ENCODE assay signal across 8 cellular contexts in the genomic region with DNA sequence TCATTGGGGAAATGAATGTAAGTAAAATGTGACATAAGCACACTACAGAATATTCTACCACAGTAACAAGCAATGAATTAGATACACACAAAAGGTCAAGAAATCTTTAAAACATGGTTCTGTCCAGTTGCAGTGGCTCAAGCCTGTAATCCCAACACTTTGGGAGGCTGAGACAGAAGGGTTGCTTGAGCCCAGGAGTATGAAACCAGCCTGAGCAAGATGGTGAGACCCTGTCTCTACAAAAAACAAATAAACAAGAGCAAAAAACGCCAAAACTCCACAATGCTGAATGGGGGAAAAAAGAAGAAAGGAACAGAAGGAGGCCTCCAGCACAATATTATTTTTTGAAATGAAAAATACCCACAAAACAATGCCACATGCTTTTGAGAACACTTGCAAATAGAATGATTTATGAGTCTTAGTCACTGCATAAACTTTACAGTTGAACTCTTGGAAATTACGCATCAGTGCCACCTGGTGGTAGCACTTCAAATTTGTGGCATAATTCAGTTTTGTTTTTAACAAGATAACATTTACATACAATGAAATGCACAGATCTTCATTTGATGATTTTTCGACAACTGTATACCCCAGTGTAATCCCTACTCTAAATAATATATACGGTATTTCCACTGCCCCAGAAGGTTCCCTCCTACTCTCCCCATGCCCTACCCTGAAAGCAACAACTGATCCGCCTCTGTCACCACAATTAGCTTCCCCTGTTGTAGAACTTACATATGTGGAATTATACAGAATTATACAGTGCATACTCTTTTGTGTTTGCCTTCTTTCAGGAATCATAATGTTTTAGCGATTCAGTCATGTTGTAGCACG. TPM values are rescaled to one million over a fixed set of nuclear protein-coding genes. Genes with fewer than 3 reads are reported as not detected.
DNase-seq lines count a peak whose midpoint lies in the region; ATAC-seq and TF ChIP-seq lines count a peak whose summit lies in the region.

No MANE protein-coding gene starts in this region.

- H3K9me3 Mint-ChIP-seq in activated CD4-positive, alpha-beta T cell treated with anti-CD3 and anti-CD28 coated beads, Interleukin-2, amount 10 ng/mL, durations not matched to agents 24 days and 14 days = no peaks in the 10 kb centered on the region

- no peak overlapping the region for H2AK5ac ChIP-seq in mesenchymal stem cell (ENCODE audit: low read length, severe bottlenecking)

- no peaks in the 10 kb centered on the region for H3K79me1 ChIP-seq in mesenchymal stem cell (replicated peaks; ENCODE audit: low read length, poor library complexity, severe bottlenecking)

- no peak overlapping the region for H2BK5ac ChIP-seq in mesenchymal stem cell (ENCODE audit: low read depth, low read length, poor library complexity, severe bottlenecking)

- no peak overlapping the region for H2BK12ac ChIP-seq in mesenchymal stem cell (ENCODE audit: low read length in 2 of 2)

- intact Hi-C loops in activated CD4-positive, alpha-beta T cell treated with anti-CD3 and anti-CD28 coated beads, Interleukin-2, amount 10 ng/mL, durations not matched to agents 24 days and 14 days (cut with micrococcal nuclease) = loop anchor here (1.0 to 5.0 kb wide), 3 partner anchors 38 to 144 kb away; a partner anchor contains a TSS

- no peak overlapping the region for H2BK15ac ChIP-seq in mesenchymal stem cell (ENCODE audit: low read depth, poor library complexity, severe bottlenecking)

- no peaks in the 10 kb centered on the region for H3K36me3 ChIP-seq in mesenchymal stem cell (ENCODE audit: control insufficient read depth in 1 of 2, insufficient read depth in 2 of 2, low read depth in 1 of 2, low read length in 2 of 2)

- no peak overlapping the region for H3K4me3 ChIP-seq in AG09309 (ENCODE audit: control insufficient read depth, low read depth, low read length)
- no peak overlapping the region for H3K4me3 ChIP-seq in coronary artery
- H3K4me3 ChIP-seq in mesenchymal stem cell (ENCODE audit: insufficient read depth in 1 of 2, low read depth in 1 of 2, low read length in 2 of 2) = no peak overlapping the region

- no peak overlapping the region for H2AFZ ChIP-seq in mesenchymal stem cell (ENCODE audit: low read depth, low read length)

- H4K8ac ChIP-seq in mesenchymal stem cell (ENCODE audit: low read length) = no peak overlapping the region

- H3K27ac ChIP-seq in coronary artery (no peak overlapping the region), mesenchymal stem cell (ENCODE audit: low read length, poor library complexity, severe bottlenecking) (no peak overlapping the region)

- no peak overlapping the region for H3K14ac ChIP-seq in mesenchymal stem cell (ENCODE audit: low read length in 2 of 2)

- ATAC-seq in GM19452 (IDR thresholded peaks at IDR 0.05; ENCODE audit: unreplicated experiment) (peak; percentile 46), GM18858 (IDR thresholded peaks at IDR 0.05; ENCODE audit: unreplicated experiment) (no peak)

- TF ChIP-seq CTCF in AG09309 (IDR thresholded peaks at IDR 0.05; ENCODE audit: control insufficient read depth, insufficient read depth, low read depth, low read length, missing control alignments) = peak; percentile 61
- TF ChIP-seq CTCF in coronary artery (IDR thresholded peaks at IDR 0.05) = peak; percentile 74

- no peaks in the 10 kb centered on the region for H3K36me3 Mint-ChIP-seq in activated CD4-positive, alpha-beta T cell treated with anti-CD3 and anti-CD28 coated beads, Interleukin-2, amount 10 ng/mL, durations not matched to agents 24 days and 14 days (ENCODE audit: low read depth)

- no peak overlapping the region for H4K91ac ChIP-seq in mesenchymal stem cell (ENCODE audit: low read length)

- no peak overlapping the region for H3K18ac ChIP-seq in mesenchymal stem cell (ENCODE audit: low read depth in 1 of 2, low read length in 2 of 2)

- peaks cover 3% of the 10 kb centered on the region for H3K27me3 Mint-ChIP-seq in activated CD4-positive, alpha-beta T cell treated with anti-CD3 and anti-CD28 coated beads, Interleukin-2, amount 10 ng/mL, durations not matched to agents 24 days and 14 days

- H3K27me3 ChIP-seq in mesenchymal stem cell (ENCODE audit: control insufficient read depth in 1 of 2, insufficient read depth in 1 of 2, low read length in 2 of 2) = peaks cover 2 to 40% of the 10 kb centered on the region in 2 experiments

- H3K9me3 ChIP-seq in mesenchymal stem cell (ENCODE audit: control insufficient read depth, low read length) = no peaks in the 10 kb centered on the region

- peaks cover 7% of the 10 kb centered on the region for H3K4me1 ChIP-seq in mesenchymal stem cell (ENCODE audit: control insufficient read depth, insufficient read depth, low read depth, low read length)

- peaks cover 23% of the 10 kb centered on the region for H3K4me1 Mint-ChIP-seq in activated CD4-positive, alpha-beta T cell treated with anti-CD3 and anti-CD28 coated beads, Interleukin-2, amount 10 ng/mL, durations not matched to agents 24 days and 14 days

- no peak overlapping the region for H3K4me3 Mint-ChIP-seq in activated CD4-positive, alpha-beta T cell treated with anti-CD3 and anti-CD28 coated beads, Interleukin-2, amount 10 ng/mL, durations not matched to agents 24 days and 14 days

- no peak overlapping the region for H3K4me2 ChIP-seq in mesenchymal stem cell (ENCODE audit: low read length, poor library complexity, severe bottlenecking)

- peak overlapping the region; percentile 0 for H3K27ac Mint-ChIP-seq in activated CD4-positive, alpha-beta T cell treated with anti-CD3 and anti-CD28 coated beads, Interleukin-2, amount 10 ng/mL, durations not matched to agents 24 days and 14 days

- DNase-seq in AG09309 (ENCODE audit: low read depth) (peak; percentile 55), NCI-H345 treated with DMSO at 0.1 percent for 48 hours (lab: John Stamatoyannopoulos, UW; ENCODE audit: unreplicated experiment) (peak; percentile 24), coronary artery (ENCODE audit: low spot score) (no peak), mesenchymal stem cell (peak; percentile 79)
- DNase-seq in activated CD4-positive, alpha-beta T cell treated with anti-CD3 and anti-CD28 coated beads, Interleukin-2, amount 10 ng/mL, durations not matched to agents 24 days and 14 days = peak; percentile 92
- peak; percentile 35 to 37 for DNase-seq in stimulated activated CD8-positive, alpha-beta memory T cell treated with anti-CD3 and anti-CD28 coated beads, Interleukin-2, amount 100 ng/mL, for 1 hour (ENCODE audit: low read depth in 2 of 2)

- no peak overlapping the region for H3K4ac ChIP-seq in mesenchymal stem cell (ENCODE audit: low read depth in 1 of 2, low read length in 2 of 2)

- H3K9ac ChIP-seq in mesenchymal stem cell (ENCODE audit: low read length) = peak overlapping the region; percentile 48

- H3K23ac ChIP-seq in mesenchymal stem cell (ENCODE audit: low read length in 2 of 2) = no peak overlapping the region

- H2BK120ac ChIP-seq in mesenchymal stem cell (ENCODE audit: low read depth, low read length) = no peak overlapping the region

- 9% methylated on average over 5 of the region's 7 CpGs for WGBS in mesenchymal stem cell

RNA-seq across cellular contexts. Expression of a gene that starts 14.4 kb away (rescaled TPM):
- not detected in 2 replicates for total RNA-seq in activated CD4-positive, alpha-beta T cell treated with anti-CD3 and anti-CD28 coated beads, Interleukin-2, amount 10 ng/mL, durations not matched to agents 24 days and 14 days
- polyA plus RNA-seq in mesenchymal stem cell (2013, experiment 1 of 2) = not detected
- 0.18 TPM for polyA plus RNA-seq in mesenchymal stem cell (2013, experiment 2 of 2)

RNA-seq across cellular contexts. Expression of a gene that starts 39.0 kb away (rescaled TPM):
- total RNA-seq in activated CD4-positive, alpha-beta T cell treated with anti-CD3 and anti-CD28 coated beads, Interleukin-2, amount 10 ng/mL, durations not matched to agents 24 days and 14 days = 72.4 and 73.6 TPM in 2 replicates
- polyA plus RNA-seq in mesenchymal stem cell (2013, experiment 1 of 2) = 33.1 TPM
- 33.0 TPM for polyA plus RNA-seq in mesenchymal stem cell (2013, experiment 2 of 2)

RNA-seq across cellular contexts. Expression of a gene that starts 39.3 kb away (rescaled TPM):
- 73.9 and 77.7 TPM in 2 replicates for total RNA-seq in activated CD4-positive, alpha-beta T cell treated with anti-CD3 and anti-CD28 coated beads, Interleukin-2, amount 10 ng/mL, durations not matched to agents 24 days and 14 days
- polyA plus RNA-seq in mesenchymal stem cell (2013, experiment 1 of 2) = 55.8 TPM
- polyA plus RNA-seq in mesenchymal stem cell (2013, experiment 2 of 2) = 60.2 TPM

RNA-seq across cellular contexts. Expression of a gene that starts 58.4 kb away (rescaled TPM):
- total RNA-seq in activated CD4-positive, alpha-beta T cell treated with anti-CD3 and anti-CD28 coated beads, Interleukin-2, amount 10 ng/mL, durations not matched to agents 24 days and 14 days = 53.8 and 55.7 TPM in 2 replicates
- 58.5 TPM for polyA plus RNA-seq in mesenchymal stem cell (2013, experiment 1 of 2)
- 58.1 TPM for polyA plus RNA-seq in mesenchymal stem cell (2013, experiment 2 of 2)
